Comparison of ENCODE assay signal across 9 cellular contexts in genomic region chr5:114101153-114101552, GRCh38.
DNase-seq lines count a peak whose midpoint lies in the region; ATAC-seq, FAIRE-seq and TF ChIP-seq lines count a peak whose summit lies in the region.
"Had no signal": no experiment of that assay in that cellular context is flagged by ENCODE, and none has a peak within 500 bp of the region (broad histone marks: within the 10 kb centered on the region; RNA-seq: fewer than 3 reads in every experiment).

No MANE protein-coding gene starts in this region.

- TF ChIP-seq CTCF in H1 (IDR thresholded peaks at IDR 0.05; ENCODE audit: control extremely low read depth in 1 of 3, insufficient read depth in 1 of 3, low read depth in 1 of 3, low read length in 3 of 3) (peak in 2 of 3 experiments; percentile 31 to 45; a peak in 2 of 4 replicates), parathyroid adenoma (IDR thresholded peaks at IDR 0.05) (peak; percentile 20), tibial artery (IDR thresholded peaks at IDR 0.05) (no peak)

- no peak for TF ChIP-seq POLR2A in H1 (IDR thresholded peaks at IDR 0.05; ENCODE audit: control extremely low read depth in 1 of 2, low read depth in 2 of 2, low read length in 2 of 2)

- H4K20me1 ChIP-seq in H1 (replicated peaks in 1 of 2; ENCODE audit: control insufficient read depth in 1 of 2, insufficient read depth in 2 of 2, low read length in 2 of 2) = no peaks in the 10 kb centered on the region

- FAIRE-seq in H1 (lab: Jason Lieb, UNC) = no peak

- H2BK20ac ChIP-seq in H1 (ENCODE audit: low read length) = no peak overlapping the region

- H3K4me3 ChIP-seq in H1 (ENCODE audit: extremely low read depth in 1 of 4, insufficient read depth in 2 of 4, low read depth in 3 of 4, low read length in 4 of 4) (no peak overlapping the region), parathyroid adenoma (ENCODE audit: low read depth, low read length) (no peak overlapping the region), tibial artery (no peak overlapping the region)

- H3K23ac ChIP-seq in H1 (ENCODE audit: insufficient read length) = no peak overlapping the region

- peak; percentile 70 to 71 for TF ChIP-seq RAD21 in H1 (IDR thresholded peaks at IDR 0.05 in 1 of 2, conservative IDR thresholded peaks at IDR 0.05 in 1 of 2; ENCODE audit: low read depth in 2 of 2, low read length in 2 of 2)

- H3K79me2 ChIP-seq in H1 (ENCODE audit: control insufficient read depth in 1 of 2, insufficient read depth in 2 of 2, low read length in 2 of 2) (no peaks in the 10 kb centered on the region), parathyroid adenoma (no peaks in the 10 kb centered on the region)

- DNase-seq in EH (ENCODE audit: low read depth) (peak; percentile 76), NAMALWA (ENCODE audit: low spot score) (peak; percentile 50), H1 (ENCODE audit: low read depth in 1 of 2, low spot score in 2 of 2) (no peak), tibial artery (no peak), DMS153 treated with DMSO at 0.1 percent for 48 hours (lab: John Stamatoyannopoulos, UW; ENCODE audit: unreplicated experiment) (no peak), NCI-H1930 (lab: John Stamatoyannopoulos, UW) (no peak)
- DNase-seq: right cardiac atrium had no signal

- CTCF ChIA-PET in H1 (lab: Charles Lee; ENCODE audit: partially characterized antibody) = interaction anchor here (0.7 to 3.6 kb wide), 19 partner anchors 13 to 691 kb away, joined by 3 to 11 read pairs (median 3); no protein-coding TSS in a partner anchor

- H3K4ac ChIP-seq in H1 (replicated peaks; ENCODE audit: insufficient read length, low read depth, low read length) = no peak overlapping the region

- H3K4me1 ChIP-seq in H1 (replicated peaks in 1 of 4; ENCODE audit: control insufficient read depth in 3 of 4, insufficient read depth in 4 of 4, low read length in 3 of 4) = no peaks in the 10 kb centered on the region
- H3K4me1 ChIP-seq in parathyroid adenoma = no peaks in the 10 kb centered on the region
- no peaks in the 10 kb centered on the region for H3K4me1 ChIP-seq in tibial artery

- H3K27me3 ChIP-seq in H1 (replicated peaks in 1 of 4; ENCODE audit: control insufficient read depth in 3 of 4, extremely low read depth in 1 of 4, insufficient read depth in 3 of 4, low read length in 3 of 4) = no peaks in the 10 kb centered on the region
- H3K27me3 ChIP-seq in parathyroid adenoma (ENCODE audit: control insufficient read depth, insufficient read depth, low read length) = no peaks in the 10 kb centered on the region
- no peaks in the 10 kb centered on the region for H3K27me3 ChIP-seq in tibial artery

- H3K9ac ChIP-seq in H1 (replicated peaks in 1 of 4; ENCODE audit: extremely low read depth in 1 of 4, low read depth in 3 of 4, low read length in 3 of 4) (no peak overlapping the region), parathyroid adenoma (no peak overlapping the region)

- H3K18ac ChIP-seq in H1 (ENCODE audit: extremely low read depth, low read length) = no peak overlapping the region

- H3K27ac ChIP-seq in H1 (ENCODE audit: low read depth, low read length) (no peak overlapping the region), parathyroid adenoma (no peak overlapping the region), tibial artery (no peak overlapping the region)

- H4K8ac ChIP-seq in H1 (ENCODE audit: extremely low read depth, insufficient read depth, low read length) = no peak overlapping the region

- H2BK120ac ChIP-seq in H1 (replicated peaks; ENCODE audit: low read depth, low read length) = no peak overlapping the region

- H4K91ac ChIP-seq in H1 (replicated peaks; ENCODE audit: insufficient read length, low read length) = no peak overlapping the region

- H2AK5ac ChIP-seq in H1 (ENCODE audit: low read depth, low read length) = no peak overlapping the region

- intact Hi-C loops in tibial artery (cut with DNase I; ENCODE audit: low total_unique reads) = no loop called here

- H2BK15ac ChIP-seq in H1 (ENCODE audit: low read length) = no peak overlapping the region

- no peak for TF ChIP-seq EP300 in H1 (IDR thresholded peaks at IDR 0.05; ENCODE audit: borderline replicate concordance in 1 of 2, low read depth in 2 of 2, low read length in 2 of 2)

- no peak overlapping the region for H2BK12ac ChIP-seq in H1 (ENCODE audit: low read depth, low read length)

- no peak overlapping the region for H3K14ac ChIP-seq in H1 (ENCODE audit: insufficient read length)

- H2AFZ ChIP-seq in H1 (ENCODE audit: low read length) = no peak overlapping the region
- H2AFZ ChIP-seq in parathyroid adenoma = no peak overlapping the region

- WGBS in H1 (ENCODE audit: extremely low coverage in 1 of 2, insufficient coverage in 1 of 2, insufficient read length in 1 of 2, insufficient replicate concordance in 2 of 2, low coverage in 1 of 2, low lambda C conversion rate in 2 of 2, missing lambda C conversion rate in 1 of 2), 2 experiments = 0% methylated on average over 1 of the region's 3 CpGs; no CpG with 5 or more reads in 1 of the 2 experiments

- POLR2A ChIA-PET in H1 (lab: Charles Lee; ENCODE audit: partially characterized antibody) = no interaction called here

- no peaks in the 10 kb centered on the region for H3K79me1 ChIP-seq in H1 (ENCODE audit: low read depth, low read length)

- H3K4me2 ChIP-seq in H1 (ENCODE audit: insufficient read depth in 1 of 2, low read depth in 2 of 2, low read length in 2 of 2) = no peak overlapping the region
- no peak overlapping the region for H3K4me2 ChIP-seq in parathyroid adenoma (ENCODE audit: low read length)

- ATAC-seq in GM21619 (IDR thresholded peaks at IDR 0.05; ENCODE audit: unreplicated experiment) = peak; percentile 84

- H3K9me3 ChIP-seq in H1 (ENCODE audit: insufficient read depth in 2 of 2, low read depth in 1 of 2, low read length in 1 of 2) (no peaks in the 10 kb centered on the region), parathyroid adenoma (ENCODE audit: control insufficient read depth, low read length) (no peaks in the 10 kb centered on the region), tibial artery (no peaks in the 10 kb centered on the region)

- H4K5ac ChIP-seq in H1 (ENCODE audit: insufficient read length, low read depth, low read length) = no peak overlapping the region

- H3K36me3 ChIP-seq in H1 (ENCODE audit: control insufficient read depth in 2 of 4, insufficient read depth in 4 of 4, low read length in 3 of 4) = no peaks in the 10 kb centered on the region
- H3K36me3 ChIP-seq in parathyroid adenoma (ENCODE audit: control insufficient read depth, insufficient read depth, low read length) = no peaks in the 10 kb centered on the region
- no peaks in the 10 kb centered on the region for H3K36me3 ChIP-seq in tibial artery

- no peaks in the 10 kb centered on the region for H3K23me2 ChIP-seq in H1 (ENCODE audit: low read depth, low read length)

- H2BK5ac ChIP-seq in H1 (ENCODE audit: low read depth, low read length) = no peak overlapping the region

- no peak overlapping the region for H3K56ac ChIP-seq in H1 (replicated peaks; ENCODE audit: insufficient read length, low read depth, low read length)

TF ChIP-seq in H1, 55 proteins besides CTCF, POLR2A, EP300 and RAD21:
- TF ChIP-seq USF2 (IDR thresholded peaks at IDR 0.05; ENCODE audit: low read length) (no peak), ATF3 (IDR thresholded peaks at IDR 0.05; ENCODE audit: insufficient read depth, low read depth, low read length) (no peak), E2F6 (IDR thresholded peaks at IDR 0.05) (no peak), CEBPB (IDR thresholded peaks at IDR 0.05; ENCODE audit: low read depth, low read length) (no peak), PHF8 (conservative IDR thresholded peaks at IDR 0.05; ENCODE audit: low read depth, low read length) (no peak), BRCA1 (IDR thresholded peaks at IDR 0.05; ENCODE audit: low read depth, low read length) (no peak), SIX5 (IDR thresholded peaks at IDR 0.05; ENCODE audit: low read depth, low read length) (no peak), YY1 (IDR thresholded peaks at IDR 0.05; ENCODE audit: low read depth, low read length) (no peak), CREB1 (IDR thresholded peaks at IDR 0.05) (no peak)

Comparison
In these comparisons a context has a peak if more than half of its experiments do, and no peak if none do; other contexts are left out.
1. DNase-seq: peak in EH (single experiment) and NAMALWA (single experiment); none in H1 (0 of 2), tibial artery (0 of 2), DMS153 treated with DMSO at 0.1 percent for 48 hours (single experiment) and NCI-H1930 (0 of 2).
2. CTCF ChIP-seq: peak in H1 (2 of 3) and parathyroid adenoma (single experiment); none in tibial artery (0 of 2).